In genomic region chr14:102320033-102320660, GRCh38 we compare ENCODE assay signal across 8 cellular contexts. TPM values are rescaled to one million over a fixed set of nuclear protein-coding genes. Genes with fewer than 3 reads are reported as not detected.
DNase-seq lines count a peak whose midpoint lies in the region; ATAC-seq and TF ChIP-seq lines count a peak whose summit lies in the region.

No MANE protein-coding gene starts in this region.

- peak overlapping the region; percentile 88 to 96 (median 92) for H3K27ac ChIP-seq in BLaER1 treated with 17β-estradiol and CSF1 and Interleukin-3, amounts not matched to agents 10 nM and 100 nM
- peak overlapping the region; percentile 87 to 94 for H3K27ac ChIP-seq in left lung

- intact Hi-C loops in left lung (cut with DNase I) = no loop called here

- no peaks in the 10 kb centered on the region for H3K9me3 ChIP-seq in BLaER1 treated with 17β-estradiol and CSF1 and Interleukin-3, amounts not matched to agents 10 nM and 100 nM (replicated peaks in 1 of 11)
- H3K9me3 ChIP-seq in left lung = no peaks in the 10 kb centered on the region

- DNase-seq in HuH-7 (ENCODE audit: low spot score) (peak; percentile 30), choroid plexus epithelial cell (ENCODE audit: low read depth) (peak; percentile 75), left lung (no peak), NCI-H187 treated with DMSO at 0.1 percent for 48 hours (lab: John Stamatoyannopoulos, UW) (no peak)
- DNase-seq in activated CD4-positive, CD25-positive, alpha-beta regulatory T cell treated with anti-CD3 and anti-CD28 coated beads, Interleukin-2, amount 50 U/mL, for 16 hours (ENCODE audit: low read depth, low spot score) = peak; percentile 4
- DNase-seq in stimulated activated CD4-positive, alpha-beta T cell treated with anti-CD3 and anti-CD28 coated beads, Interleukin-4, amount 100 ng/mL, for 4 hours = peak; percentile 42 to 54

- peak overlapping the region; percentile 89 to 98 (median 94) for H3K9ac ChIP-seq in BLaER1 treated with 17β-estradiol and CSF1 and Interleukin-3, amounts not matched to agents 10 nM and 100 nM

- TF ChIP-seq CTCF in choroid plexus epithelial cell (conservative IDR thresholded peaks at IDR 0.05; ENCODE audit: low read depth, low read length) (no peak), left lung (IDR thresholded peaks at IDR 0.05) (no peak)

- no peaks in the 10 kb centered on the region for H3K27me3 ChIP-seq in BLaER1 treated with 17β-estradiol and CSF1 and Interleukin-3, amounts not matched to agents 10 nM and 100 nM
- H3K27me3 ChIP-seq in left lung = no peaks in the 10 kb centered on the region

- peak; percentile 29 for ATAC-seq in GM19455 (IDR thresholded peaks at IDR 0.05; ENCODE audit: unreplicated experiment)
- no peak for ATAC-seq in left lung

- peak overlapping the region; percentile 86 to 99 (median 94) for H3K4me3 ChIP-seq in BLaER1 treated with 17β-estradiol and CSF1 and Interleukin-3, amounts not matched to agents 10 nM and 100 nM
- peak overlapping the region; percentile 81 for H3K4me3 ChIP-seq in choroid plexus epithelial cell (ENCODE audit: low read depth, low read length)
- H3K4me3 ChIP-seq in left lung = peak overlapping the region; percentile 70 to 73

- peaks cover 41 to 66% (median 58%) of the 10 kb centered on the region in 10 experiments for H3K4me1 ChIP-seq in BLaER1 treated with 17β-estradiol and CSF1 and Interleukin-3, amounts not matched to agents 10 nM and 100 nM
- H3K4me1 ChIP-seq in left lung = peaks cover 3 to 45% of the 10 kb centered on the region in 2 donors

- peak overlapping the region; percentile 82 to 96 (median 92) for H3K4me2 ChIP-seq in BLaER1 treated with 17β-estradiol and CSF1 and Interleukin-3, amounts not matched to agents 10 nM and 100 nM

- H4K20me1 ChIP-seq in BLaER1 treated with 17β-estradiol and CSF1 and Interleukin-3, amounts not matched to agents 10 nM and 100 nM = peaks cover 0 to 8% (median 0%) of the 10 kb centered on the region in 11 experiments; a peak in 4 of 22 replicates

- H3K36me3 ChIP-seq in BLaER1 treated with 17β-estradiol and CSF1 and Interleukin-3, amounts not matched to agents 10 nM and 100 nM = peaks cover 0 to 25% (median 9%) of the 10 kb centered on the region in 11 experiments; a peak in 9 of 22 replicates
- H3K36me3 ChIP-seq in left lung = no peaks in the 10 kb centered on the region

RNA-seq across cellular contexts. Expression of gene ZNF839, which starts 0.6 kb away (rescaled TPM):
- total RNA-seq in left lung = 1 to 10 TPM; 8.8 to 9.4 TPM

RNA-seq across cellular contexts. Expression of gene MOK, which starts 15.2 kb away (rescaled TPM):
- total RNA-seq in left lung = 10 to 100 TPM in 1 of 2 donors, 1 to 10 TPM in 1; 8.7 to 10.1 TPM

RNA-seq across cellular contexts. Expression of gene CINP, which starts 42.5 kb away (rescaled TPM):
- 10 to 100 TPM; 32.1 to 35.5 TPM for total RNA-seq in left lung

RNA-seq across cellular contexts. Expression of gene TECPR2, which starts 42.6 kb away (rescaled TPM):
- 10 to 100 TPM; 26.1 to 30.1 TPM for total RNA-seq in left lung

Comparison
In these comparisons a context has a peak if more than half of its experiments do, and no peak if none do; other contexts are left out.
1. DNase-seq: peak in HuH-7 (single experiment), activated CD4-positive, CD25-positive, alpha-beta regulatory T cell treated with anti-CD3 and anti-CD28 coated beads, Interleukin-2, amount 50 U/mL, for 16 hours (single experiment), choroid plexus epithelial cell (single experiment) and stimulated activated CD4-positive, alpha-beta T cell treated with anti-CD3 and anti-CD28 coated beads, Interleukin-4, amount 100 ng/mL, for 4 hours (2 of 2); none in left lung (0 of 2) and NCI-H187 treated with DMSO at 0.1 percent for 48 hours (single experiment).
2. Peak in every context shown above with its lines, with median percentiles within 50 percentile points of each other: H3K4me3 ChIP-seq.